ENCODE assay signal across 12 cellular contexts in genomic region chr13:93249259-93249917, GRCh38. TPM values are rescaled to one million over a fixed set of nuclear protein-coding genes. Genes with fewer than 3 reads are reported as not detected.
DNase-seq lines count a peak whose midpoint lies in the region; ATAC-seq and TF ChIP-seq lines count a peak whose summit lies in the region.
"Had no signal": no experiment of that assay in that cellular context is flagged by ENCODE, and none has a peak within 500 bp of the region (broad histone marks: within the 10 kb centered on the region; RNA-seq: fewer than 3 reads in every experiment).

No MANE protein-coding gene starts in this region.

- peaks cover 1% of the 10 kb centered on the region for H4K20me1 ChIP-seq in smooth muscle cell (ENCODE audit: low read depth)

- H3K27me3 ChIP-seq in SJSA1 (replicated peaks), result no peaks in the 10 kb centered on the region
- no peaks in the 10 kb centered on the region for H3K27me3 ChIP-seq in smooth muscle cell (ENCODE audit: low read depth)
- no peaks in the 10 kb centered on the region for H3K27me3 ChIP-seq in CD8-positive, alpha-beta T cell (ENCODE audit: insufficient read depth, low read length)
- H3K27me3 ChIP-seq: ascending aorta had no signal

- H3F3A ChIP-seq in smooth muscle cell (ENCODE audit: low read depth), result peaks cover 14% of the 10 kb centered on the region

- H3K27ac Mint-ChIP-seq in CD8-positive, alpha-beta T cell, result no peak overlapping the region
- H3K27ac Mint-ChIP-seq: stimulated activated naive CD8-positive, alpha-beta T cell treated with anti-CD3 and anti-CD28 coated beads, Interleukin-15, Interleukin-2, amounts not matched to agents 100 ng/mL and 50 ng/mL, for 24 hours had no signal

- H3K4me3 Mint-ChIP-seq in CD8-positive, alpha-beta T cell, result no peak overlapping the region
- H3K4me3 Mint-ChIP-seq: stimulated activated naive CD8-positive, alpha-beta T cell treated with anti-CD3 and anti-CD28 coated beads, Interleukin-15, Interleukin-2, amounts not matched to agents 100 ng/mL and 50 ng/mL, for 24 hours had no signal

- peak overlapping the region; percentile 50 for H3K27ac ChIP-seq in SJSA1
- H3K27ac ChIP-seq in smooth muscle cell (ENCODE audit: low read depth), result peak overlapping the region; percentile 82
- no peak overlapping the region for H3K27ac ChIP-seq in CD8-positive, alpha-beta T cell (ENCODE audit: low read depth, low read length)

- no peak overlapping the region for H2AFZ ChIP-seq in smooth muscle cell (ENCODE audit: low read depth)

- H3K4me1 ChIP-seq in SJSA1 (replicated peaks) (peaks cover 19% of the 10 kb centered on the region), smooth muscle cell (ENCODE audit: low read depth) (peaks cover 26% of the 10 kb centered on the region)
- no peaks in the 10 kb centered on the region for H3K4me1 ChIP-seq in CD8-positive, alpha-beta T cell (ENCODE audit: insufficient read depth, low read length)
- H3K4me1 ChIP-seq: ascending aorta had no signal

- ATAC-seq in CD8-positive, alpha-beta T cell, result no peak

- peak; percentile 63 for DNase-seq in DMS53 (lab: John Stamatoyannopoulos, UW)
- DNase-seq in DMS53 treated with DMSO at 0.1 percent for 48 hours (lab: John Stamatoyannopoulos, UW; ENCODE audit: unreplicated experiment), result no peak
- peak; percentile 80 to 83 for DNase-seq in SJSA1 (ENCODE audit: low read depth in 1 of 2, low spot score in 2 of 2)
- peak; percentile 91 for DNase-seq in fibroblast of the aortic adventitia (ENCODE audit: low read depth)
- DNase-seq in smooth muscle cell (lab: John Stamatoyannopoulos, UW; ENCODE audit: unreplicated experiment), result no peak
- no peak for DNase-seq in T-helper 1 cell
- DNase-seq in GDM1 (lab: John Stamatoyannopoulos, UW), result no peak
- DNase-seq in CD8-positive, alpha-beta T cell, result no peak
- DNase-seq: activated CD4-positive, alpha-beta T cell treated with anti-CD3 and anti-CD28 coated beads, Interleukin-2, amount 50 U/mL, for 48 hours; small intestine had no signal

- H3K36me3 ChIP-seq in SJSA1 (no peaks in the 10 kb centered on the region), smooth muscle cell (ENCODE audit: low read depth) (no peaks in the 10 kb centered on the region)
- no peaks in the 10 kb centered on the region for H3K36me3 ChIP-seq in CD8-positive, alpha-beta T cell (ENCODE audit: insufficient read depth, low read length)
- H3K36me3 ChIP-seq: ascending aorta had no signal

- no peaks in the 10 kb centered on the region for H3K4me1 Mint-ChIP-seq in CD8-positive, alpha-beta T cell (ENCODE audit: low read depth)

- H3K9me3 ChIP-seq in SJSA1 (replicated peaks) (0 out of 2 replicates have a peak, but pooled peaks cover 6% of the 10 kb centered on the region), smooth muscle cell (replicated peaks; ENCODE audit: low read depth) (no peaks in the 10 kb centered on the region)
- no peaks in the 10 kb centered on the region for H3K9me3 ChIP-seq in CD8-positive, alpha-beta T cell (ENCODE audit: low read length)
- H3K9me3 ChIP-seq: ascending aorta had no signal

- TF ChIP-seq CTCF in fibroblast of the aortic adventitia (IDR thresholded peaks at IDR 0.05; ENCODE audit: insufficient read depth, low read length), result no peak
- TF ChIP-seq CTCF in smooth muscle cell (IDR thresholded peaks at IDR 0.05; ENCODE audit: borderline replicate concordance, insufficient read depth, poor library complexity, severe bottlenecking), result no peak
- no peak for TF ChIP-seq CTCF in CD8-positive, alpha-beta T cell (IDR thresholded peaks at IDR 0.05)

- CTCF ChIA-PET in CD8-positive, alpha-beta T cell (lab: Charles Lee), result no interaction called here

- peaks cover 66% of the 10 kb centered on the region for H3K79me2 ChIP-seq in smooth muscle cell (ENCODE audit: low read depth)

- no peaks in the 10 kb centered on the region for H3K9me3 Mint-ChIP-seq in CD8-positive, alpha-beta T cell
- H3K9me3 Mint-ChIP-seq: stimulated activated naive CD8-positive, alpha-beta T cell treated with anti-CD3 and anti-CD28 coated beads, Interleukin-15, Interleukin-2, amounts not matched to agents 100 ng/mL and 50 ng/mL, for 24 hours had no signal

- intact Hi-C loops in CD8-positive, alpha-beta T cell (cut with DNase I, micrococcal nuclease), result no loop called here

- H3K9ac ChIP-seq in smooth muscle cell (ENCODE audit: low read depth), result peak overlapping the region; percentile 49

- H3K27me3 Mint-ChIP-seq in CD8-positive, alpha-beta T cell (ENCODE audit: low read depth), result no peaks in the 10 kb centered on the region
- H3K27me3 Mint-ChIP-seq: stimulated activated naive CD8-positive, alpha-beta T cell treated with anti-CD3 and anti-CD28 coated beads, Interleukin-15, Interleukin-2, amounts not matched to agents 100 ng/mL and 50 ng/mL, for 24 hours had no signal

- H3K4me3 ChIP-seq in SJSA1 (no peak overlapping the region), fibroblast of the aortic adventitia (ENCODE audit: low read depth, low read length) (no peak overlapping the region), smooth muscle cell (no peak overlapping the region)
- no peak overlapping the region for H3K4me3 ChIP-seq in CD8-positive, alpha-beta T cell (ENCODE audit: low read depth, low read length)
- H3K4me3 ChIP-seq: ascending aorta had no signal

- no peaks in the 10 kb centered on the region for H3K36me3 Mint-ChIP-seq in CD8-positive, alpha-beta T cell

- peak overlapping the region; percentile 54 for H3K4me2 ChIP-seq in smooth muscle cell

- whole genome bisulfite sequencing in smooth muscle cell (ENCODE audit: low lambda C conversion rate), result 63% methylated on average over 3 of the region's 3 CpGs

- POLR2A ChIA-PET in CD8-positive, alpha-beta T cell (lab: Charles Lee), result no interaction called here

RNA-seq across cellular contexts. Expression of gene GPC6, which starts 22.8 kb away (rescaled TPM):
- 0.88 and 1.6 TPM in 2 replicates for total RNA-seq in SJSA1 (2014; rRNA removed; shearing (Covaris generic))
- total RNA-seq in fibroblast of the aortic adventitia (ENCODE audit: low replicate concordance) (76.9 and 92.6 TPM in 2 replicates), smooth muscle cell (68.5 and 85.4 TPM in 2 replicates)
- 18.2 and 19.7 TPM in 2 replicates for polyA plus RNA-seq in smooth muscle cell
- total RNA-seq in CD8-positive, alpha-beta T cell, result not detected

Comparison
In these comparisons a context has a peak if more than half of its experiments do, and no peak if none do; other contexts are left out.
1. DNase-seq: peak in DMS53 (single experiment), SJSA1 (2 of 2) and fibroblast of the aortic adventitia (single experiment); none in DMS53 treated with DMSO at 0.1 percent for 48 hours (single experiment), smooth muscle cell (single experiment), T-helper 1 cell (0 of 5), GDM1 (single experiment) and CD8-positive, alpha-beta T cell (0 of 7).
2. RNA of gene GPC6, which starts 22.8 kb away (total RNA-seq): 76.9 to 92.6 TPM in fibroblast of the aortic adventitia and 68.5 to 85.4 TPM in smooth muscle cell; 0.88 to 1.6 TPM in SJSA1 and not detected in CD8-positive, alpha-beta T cell; every median in the first group is over 10 times any median in the second.